Comparison of ENCODE assay signal across 8 cellular contexts in genomic region chr17:29585080-29585751, GRCh38.
DNase-seq lines count a peak whose midpoint lies in the region; ATAC-seq and TF ChIP-seq lines count a peak whose summit lies in the region.

No MANE protein-coding gene starts in this region.

- peak overlapping the region; percentile 40 for H3K4me2 ChIP-seq in SU-DHL-6 (ENCODE audit: low read depth, low read length, poor library complexity, severe bottlenecking)

- H3K4me1 ChIP-seq in duodenal mucosa (ENCODE audit: control insufficient read depth in 1 of 2, insufficient read depth in 2 of 2, low read length in 2 of 2) (peaks cover 28 to 36% of the 10 kb centered on the region in 2 donors), rectal smooth muscle tissue (ENCODE audit: control insufficient read depth, insufficient read depth, low read length) (peaks cover 15% of the 10 kb centered on the region)

- H4K20me1 ChIP-seq in SU-DHL-6 (ENCODE audit: low read depth, low read length) = no peaks in the 10 kb centered on the region

- H3K79me2 ChIP-seq in SU-DHL-6 (ENCODE audit: insufficient read depth, low read length) = peaks cover 57% of the 10 kb centered on the region

- H3K9me2 ChIP-seq in SU-DHL-6 (replicated peaks; ENCODE audit: insufficient read depth, low read length) = no peaks in the 10 kb centered on the region

- H3K27ac ChIP-seq in SU-DHL-6 (ENCODE audit: low read depth, low read length) (peak overlapping the region; percentile 22; the same call in 1 of the 2 replicates), duodenal mucosa (ENCODE audit: low read depth, low read length) (peak overlapping the region; percentile 22), rectal smooth muscle tissue (ENCODE audit: low read depth, low read length) (peak overlapping the region; percentile 37)

- ATAC-seq in GM19452 (IDR thresholded peaks at IDR 0.05; ENCODE audit: unreplicated experiment) (no peak), GM21786 (IDR thresholded peaks at IDR 0.05; ENCODE audit: unreplicated experiment) (no peak)

- H3K9me3 ChIP-seq in SU-DHL-6 (ENCODE audit: insufficient read depth, low read length) (no peaks in the 10 kb centered on the region), duodenal mucosa (ENCODE audit: control insufficient read depth in 1 of 2, low read length in 2 of 2) (no peaks in the 10 kb centered on the region)

- no peak overlapping the region for H3K4me3 ChIP-seq in SU-DHL-6 (ENCODE audit: insufficient read depth, low read length, poor library complexity, severe bottlenecking)
- H3K4me3 ChIP-seq in duodenal mucosa (ENCODE audit: low read depth in 1 of 2, low read length in 2 of 2) = peak overlapping the region in 1 of 2 donors; percentile 1
- H3K4me3 ChIP-seq in rectal smooth muscle tissue (ENCODE audit: low read length) = peak overlapping the region; percentile 18

- TF ChIP-seq CTCF in SU-DHL-6 (IDR thresholded peaks at IDR 0.05; ENCODE audit: insufficient read depth, low read length, poor library complexity, severe bottlenecking) = peak; percentile 55

- H2AFZ ChIP-seq in SU-DHL-6 (ENCODE audit: low read depth, low read length, severe bottlenecking) = no peak overlapping the region

- no peaks in the 10 kb centered on the region for H3K36me3 ChIP-seq in SU-DHL-6 (ENCODE audit: low read length)
- H3K36me3 ChIP-seq in duodenal mucosa (ENCODE audit: control insufficient read depth in 1 of 2, insufficient read depth in 2 of 2, low read length in 2 of 2) = peaks cover 5 to 14% of the 10 kb centered on the region in 2 donors
- no peaks in the 10 kb centered on the region for H3K36me3 ChIP-seq in rectal smooth muscle tissue (ENCODE audit: control insufficient read depth, insufficient read depth, low read length)

- H3K9ac ChIP-seq in SU-DHL-6 (ENCODE audit: low read length) = peak overlapping the region; percentile 34
- H3K9ac ChIP-seq in duodenal mucosa (ENCODE audit: low read depth in 1 of 2, low read length in 2 of 2) = no peak overlapping the region
- H3K9ac ChIP-seq in rectal smooth muscle tissue (ENCODE audit: low read length) = no peak overlapping the region

- H3K27me3 ChIP-seq in SU-DHL-6 (ENCODE audit: low read length) (no peaks in the 10 kb centered on the region), duodenal mucosa (ENCODE audit: control insufficient read depth in 1 of 2, insufficient read depth in 2 of 2, low read length in 2 of 2) (no peaks in the 10 kb centered on the region), rectal smooth muscle tissue (ENCODE audit: control insufficient read depth, insufficient read depth, low read length) (no peaks in the 10 kb centered on the region)

- DNase-seq in EH (ENCODE audit: low read depth) (peak; percentile 31), SHP77 (lab: John Stamatoyannopoulos, UW) (no peak), NCI-H82 (lab: John Stamatoyannopoulos, UW) (no peak)

- peaks cover 3% of the 10 kb centered on the region; the same call in 1 of the 2 replicates for H3F3A ChIP-seq in SU-DHL-6 (ENCODE audit: insufficient read depth)
